In the genomic region with DNA sequence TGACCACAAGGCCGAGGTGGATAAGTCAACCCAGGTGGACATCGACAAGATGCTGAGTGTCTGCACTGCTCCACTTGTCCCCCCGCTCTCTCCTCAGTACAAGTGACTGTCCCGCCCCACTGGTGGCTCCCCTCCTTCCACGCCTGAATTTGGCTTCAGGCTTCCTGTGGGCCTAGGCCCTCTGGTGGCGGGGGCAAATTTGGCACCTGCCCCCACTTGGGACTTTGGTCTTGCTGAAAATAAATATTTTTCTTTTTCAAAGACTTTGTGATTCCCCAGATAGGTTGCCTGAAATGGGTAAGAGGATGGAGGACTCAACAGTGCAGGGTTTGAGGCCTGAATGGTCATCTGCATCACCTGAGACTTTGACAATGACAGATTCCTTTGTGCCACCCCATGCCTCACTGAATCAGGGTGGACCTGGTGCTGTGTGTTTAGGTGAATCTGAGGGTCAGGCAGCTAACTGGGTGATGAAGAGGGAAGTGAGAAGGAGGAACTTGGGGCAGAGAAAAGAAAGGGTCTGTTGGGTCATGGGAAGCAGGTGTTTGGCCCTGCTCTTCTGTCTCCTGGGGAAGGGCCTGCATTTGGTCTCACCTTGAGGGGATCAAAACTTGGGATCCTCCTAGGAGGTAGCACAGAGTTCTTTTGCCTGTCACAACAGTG, we compare ENCODE assay signal across 1 cellular context.
TF ChIP-seq lines count a peak whose summit lies in the region.

No MANE protein-coding gene starts in this region.

TF ChIP-seq in GM12878, 131 proteins besides CTCF, POLR2A, EP300 and RAD21:
- TF ChIP-seq SREBF1 (IDR thresholded peaks at IDR 0.05; ENCODE audit: low read length) (no peak), SPI1 (IDR thresholded peaks at IDR 0.05; ENCODE audit: borderline replicate concordance, insufficient read depth, low read depth, low read length) (peak; percentile 53; the same call in 1 of the 2 replicates)
TF ChIP-seq in GM12878: peak in this region for 1.
